Comparison of ENCODE assay signal across 13 cellular contexts in genomic region chr2:149661844-149662243, GRCh38.
DNase-seq lines count a peak whose midpoint lies in the region; ATAC-seq, FAIRE-seq and TF ChIP-seq lines count a peak whose summit lies in the region.
"Had no signal": no experiment of that assay in that cellular context is flagged by ENCODE, and none has a peak within 500 bp of the region (broad histone marks: within the 10 kb centered on the region; RNA-seq: fewer than 3 reads in every experiment).

No MANE protein-coding gene starts in this region.

- peak overlapping the region; percentile 55 for H3K4me2 ChIP-seq in astrocyte (ENCODE audit: low read length)

- ATAC-seq in Right ventricle myocardium inferior (peak; percentile 42), HG03439 (IDR thresholded peaks at IDR 0.05; ENCODE audit: unreplicated experiment) (no peak), HG03469 (IDR thresholded peaks at IDR 0.05; ENCODE audit: unreplicated experiment) (no peak)
- ATAC-seq: stimulated activated naive B cell treated with anti-CD40 and anti-IgM and Interleukin-4, amounts not matched to agents 10 μg/mL and 1 μg/mL and 100 μg/mL, for 72 hours had no signal

- DNase-seq in Right ventricle myocardium inferior (ENCODE audit: missing footprints) (no peak), right atrium auricular region (ENCODE audit: low spot score) (no peak), astrocyte (ENCODE audit: low read depth) (peak; percentile 79), kidney epithelial cell (ENCODE audit: low read depth) (peak; percentile 60), urothelium cell line (ENCODE audit: low spot score) (peak; percentile 10), SW480 (ENCODE audit: low spot score) (no peak)
- DNase-seq: immature natural killer cell; stimulated activated naive B cell treated with anti-CD40 and anti-IgM and Interleukin-4, amounts not matched to agents 10 μg/mL and 1 μg/mL and 100 μg/mL, for 72 hours had no signal

- no peaks in the 10 kb centered on the region for H3K27me3 Mint-ChIP-seq in astrocyte (ENCODE audit: low read depth, unreplicated experiment)
- H3K27me3 Mint-ChIP-seq: stimulated activated naive B cell treated with anti-CD40 and anti-IgM and Interleukin-4, amounts not matched to agents 10 μg/mL and 1 μg/mL and 100 μg/mL, for 72 hours had no signal

- H3K79me2 ChIP-seq in astrocyte (ENCODE audit: insufficient read depth, low read length): no peaks in the 10 kb centered on the region

- TF ChIP-seq CTCF in right atrium auricular region (IDR thresholded peaks at IDR 0.05) (no peak), astrocyte (IDR thresholded peaks at IDR 0.05; ENCODE audit: insufficient read depth, low read depth, low read length) (no peak), kidney epithelial cell (IDR thresholded peaks at IDR 0.05; ENCODE audit: insufficient read depth, low read length, poor library complexity, severe bottlenecking) (no peak)

- FAIRE-seq in astrocyte (lab: Jason Lieb, UNC) (peak; percentile 78), urothelium cell line (lab: Jason Lieb, UNC) (no peak)

- H3K9ac ChIP-seq in astrocyte (ENCODE audit: low read length): no peak overlapping the region

- H3K36me3 ChIP-seq in right atrium auricular region: no peaks in the 10 kb centered on the region
- H3K36me3 ChIP-seq in astrocyte (ENCODE audit: insufficient read depth, low read length): no peaks in the 10 kb centered on the region
- no peaks in the 10 kb centered on the region for H3K36me3 ChIP-seq in kidney epithelial cell (ENCODE audit: control insufficient read depth, insufficient read depth, low read length)

- H3K9me3 ChIP-seq in right atrium auricular region (no peaks in the 10 kb centered on the region), astrocyte (ENCODE audit: insufficient read depth, low read depth, low read length) (no peaks in the 10 kb centered on the region)

- no peaks in the 10 kb centered on the region for H3K36me3 Mint-ChIP-seq in astrocyte (ENCODE audit: low read depth, unreplicated experiment)
- H3K36me3 Mint-ChIP-seq: immature natural killer cell; stimulated activated naive B cell treated with anti-CD40 and anti-IgM and Interleukin-4, amounts not matched to agents 10 μg/mL and 1 μg/mL and 100 μg/mL, for 72 hours had no signal

- no peak overlapping the region for H3K27ac Mint-ChIP-seq in astrocyte (ENCODE audit: unreplicated experiment)
- H3K27ac Mint-ChIP-seq: activated T-helper 1 cell treated with anti-CD3 and anti-CD28 coated beads, Interleukin-12 subunit alpha, Interleukin-12 subunit beta, Interleukin-2, Interleukin-4 antibody, amounts not matched to agents 30 ng/mL and 10 ng/mL and 1 ng/mL, durations not matched to agents 14 hours and 24 hours and 36 hours; immature natural killer cell; stimulated activated naive B cell treated with anti-CD40 and anti-IgM and Interleukin-4, amounts not matched to agents 10 μg/mL and 1 μg/mL and 100 μg/mL, for 72 hours had no signal

- H3K27me3 ChIP-seq in right atrium auricular region (no peaks in the 10 kb centered on the region), astrocyte (ENCODE audit: insufficient read depth, low read length) (no peaks in the 10 kb centered on the region), kidney epithelial cell (ENCODE audit: control insufficient read depth, insufficient read depth, low read length) (no peaks in the 10 kb centered on the region)

- no peaks in the 10 kb centered on the region for H3K4me1 ChIP-seq in right atrium auricular region
- peaks cover 10% of the 10 kb centered on the region for H3K4me1 ChIP-seq in astrocyte (ENCODE audit: insufficient read depth, low read length)

- no peaks in the 10 kb centered on the region for H4K20me1 ChIP-seq in astrocyte (ENCODE audit: insufficient read depth, low read length)

- H3K4me3 ChIP-seq in right atrium auricular region (no peak overlapping the region), astrocyte (ENCODE audit: insufficient read depth, low read depth, low read length) (no peak overlapping the region), kidney epithelial cell (ENCODE audit: low read depth, low read length) (no peak overlapping the region)
- H3K4me3 ChIP-seq: skin epidermis had no signal

- intact Hi-C loops in Right ventricle myocardium inferior (cut with DNase I): no loop called here

- peaks cover 3% of the 10 kb centered on the region for H3K9me3 Mint-ChIP-seq in astrocyte (ENCODE audit: unreplicated experiment)
- H3K9me3 Mint-ChIP-seq: activated T-helper 1 cell treated with anti-CD3 and anti-CD28 coated beads, Interleukin-12 subunit alpha, Interleukin-12 subunit beta, Interleukin-2, Interleukin-4 antibody, amounts not matched to agents 30 ng/mL and 10 ng/mL and 1 ng/mL, durations not matched to agents 14 hours and 24 hours and 36 hours had no signal

- H3K4me3 Mint-ChIP-seq in astrocyte (ENCODE audit: unreplicated experiment): no peak overlapping the region
- H3K4me3 Mint-ChIP-seq: activated T-helper 1 cell treated with anti-CD3 and anti-CD28 coated beads, Interleukin-12 subunit alpha, Interleukin-12 subunit beta, Interleukin-2, Interleukin-4 antibody, amounts not matched to agents 30 ng/mL and 10 ng/mL and 1 ng/mL, durations not matched to agents 14 hours and 24 hours and 36 hours; immature natural killer cell; stimulated activated naive B cell treated with anti-CD40 and anti-IgM and Interleukin-4, amounts not matched to agents 10 μg/mL and 1 μg/mL and 100 μg/mL, for 72 hours had no signal

- H2AFZ ChIP-seq in astrocyte (ENCODE audit: low read depth, low read length): no peak overlapping the region

- H3K27ac ChIP-seq in right atrium auricular region (no peak overlapping the region), astrocyte (ENCODE audit: low read depth, low read length) (peak overlapping the region; percentile 21)
- H3K27ac ChIP-seq: C4-2B, skin epidermis had no signal

- H3K4me1 Mint-ChIP-seq in astrocyte (ENCODE audit: low read depth, unreplicated experiment): peaks cover 7% of the 10 kb centered on the region
- H3K4me1 Mint-ChIP-seq: immature natural killer cell; stimulated activated naive B cell treated with anti-CD40 and anti-IgM and Interleukin-4, amounts not matched to agents 10 μg/mL and 1 μg/mL and 100 μg/mL, for 72 hours had no signal

Comparison
In these comparisons a context has a peak if more than half of its experiments do, and no peak if none do; other contexts are left out.
1. DNase-seq: peak in astrocyte (single experiment), kidney epithelial cell (single experiment) and urothelium cell line (single experiment); none in Right ventricle myocardium inferior (single experiment), right atrium auricular region (single experiment) and SW480 (single experiment).